ENCODE assay signal across 16 cellular contexts in the genomic region with DNA sequence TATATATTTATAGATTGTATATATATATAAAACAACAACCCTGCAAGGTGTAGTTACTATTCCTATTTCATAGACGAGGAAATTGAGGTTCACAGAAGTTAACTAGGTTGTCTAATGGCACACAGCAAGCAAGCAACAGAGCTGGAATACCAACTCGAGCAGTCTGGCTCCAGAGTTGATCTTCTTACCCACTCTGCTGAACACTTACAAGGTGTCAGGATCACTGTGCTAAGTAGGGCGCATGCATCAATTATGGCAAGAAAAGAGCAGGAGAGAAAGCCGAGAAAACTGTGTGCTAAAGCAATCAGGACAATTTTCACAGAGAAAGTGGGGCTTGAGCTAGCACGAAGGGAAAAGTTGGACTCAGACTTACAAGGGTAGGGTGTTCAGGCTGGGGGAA. TPM values are rescaled to one million over a fixed set of nuclear protein-coding genes. Genes with fewer than 3 reads are reported as not detected.
DNase-seq lines count a peak whose midpoint lies in the region; ATAC-seq, FAIRE-seq and TF ChIP-seq lines count a peak whose summit lies in the region.
"Had no signal": no experiment of that assay in that cellular context is flagged by ENCODE, and none has a peak within 500 bp of the region (broad histone marks: within the 10 kb centered on the region; RNA-seq: fewer than 3 reads in every experiment).

No MANE protein-coding gene starts in this region.

- peaks cover 11 to 32% of the 10 kb centered on the region in 2 donors for H3K27me3 Mint-ChIP-seq in stimulated activated naive B cell treated with anti-CD40 and anti-IgM and Interleukin-4, amounts not matched to agents 10 μg/mL and 1 μg/mL and 100 μg/mL, for 72 hours

- TF ChIP-seq CTCF in WERI-Rb-1 (IDR thresholded peaks at IDR 0.05; ENCODE audit: low read depth, low read length) (no peak), kidney (IDR thresholded peaks at IDR 0.05; ENCODE audit: borderline replicate concordance, extremely low read depth, insufficient read depth) (no peak)

- H3K9ac ChIP-seq in kidney (ENCODE audit: low read length in 2 of 2), result no peak overlapping the region

- intact Hi-C loops in kidney (cut with DNase I) (no loop called here), right cardiac atrium (cut with DNase I) (loop anchor here (2.0 to 10.0 kb wide), 3 partner anchors 53 to 61 kb away; no protein-coding TSS in a partner anchor)

- H3K4me3 ChIP-seq in WERI-Rb-1 (ENCODE audit: low read depth, low read length) (no peak overlapping the region), kidney (ENCODE audit: low read length in 2 of 2) (no peak overlapping the region), right cardiac atrium (ENCODE audit: low read length) (no peak overlapping the region)

- H3K27ac ChIP-seq in WERI-Rb-1, result no peak overlapping the region
- no peak overlapping the region for H3K27ac ChIP-seq in kidney (ENCODE audit: low read depth in 2 of 2, low read length in 2 of 2)
- H3K27ac ChIP-seq in right cardiac atrium (ENCODE audit: low read length), result no peak overlapping the region
- H3K27ac ChIP-seq: C4-2B had no signal

- H3K27me3 ChIP-seq in WERI-Rb-1 (ENCODE audit: insufficient read depth, low read depth, severe bottlenecking) (no peaks in the 10 kb centered on the region), right cardiac atrium (ENCODE audit: control insufficient read depth, insufficient read depth) (no peaks in the 10 kb centered on the region)

- H3K4me1 ChIP-seq in kidney (ENCODE audit: control insufficient read depth in 1 of 2, insufficient read depth in 1 of 2, low read depth in 1 of 2, low read length in 2 of 2) (peaks cover 0 to 2% of the 10 kb centered on the region in 2 donors), right cardiac atrium (ENCODE audit: control insufficient read depth, insufficient read depth, low read length) (peaks cover 2% of the 10 kb centered on the region)

- peaks cover 1 to 9% of the 10 kb centered on the region in 2 donors for H3K9me3 Mint-ChIP-seq in stimulated activated naive B cell treated with anti-CD40 and anti-IgM and Interleukin-4, amounts not matched to agents 10 μg/mL and 1 μg/mL and 100 μg/mL, for 72 hours
- H3K9me3 Mint-ChIP-seq: CD8-positive, alpha-beta T cell; H9 had no signal

- ATAC-seq in right cardiac atrium, result no peak
- ATAC-seq in stimulated activated naive B cell treated with anti-CD40 and anti-IgM and Interleukin-4, amounts not matched to agents 10 μg/mL and 1 μg/mL and 100 μg/mL, for 72 hours (replicated peaks), result no peak
- ATAC-seq: CD8-positive, alpha-beta T cell; HCT116 had no signal

- DNase-seq in HTR-8/SVneo (ENCODE audit: insufficient read length, low spot score), result no peak
- DNase-seq in WERI-Rb-1, result peak; percentile 17
- DNase-seq in occipital lobe (lab: John Stamatoyannopoulos, UW), result peak; percentile 6
- no peak for DNase-seq in kidney
- DNase-seq in right cardiac atrium, result no peak
- no peak for DNase-seq in stimulated activated naive B cell treated with anti-CD40 and anti-IgM and Interleukin-4, amounts not matched to agents 10 μg/mL and 1 μg/mL and 100 μg/mL, for 72 hours
- DNase-seq: Caco-2; CD4-positive, CD25-positive, alpha-beta regulatory T cell; CD8-positive, alpha-beta T cell; DMS153; DND-41; H9 had no signal

- H3K4me1 Mint-ChIP-seq in stimulated activated naive B cell treated with anti-CD40 and anti-IgM and Interleukin-4, amounts not matched to agents 10 μg/mL and 1 μg/mL and 100 μg/mL, for 72 hours, result no peaks in the 10 kb centered on the region
- H3K4me1 Mint-ChIP-seq: CD4-positive, CD25-positive, alpha-beta regulatory T cell had no signal

- peak; percentile 49 for FAIRE-seq in HTR-8/SVneo (lab: Jason Lieb, UNC)
- no peak for FAIRE-seq in kidney (lab: Jason Lieb, UNC)
- FAIRE-seq: G401.6, GM12892 had no signal

- WGBS in right cardiac atrium, result 80% methylated on average over 5 of the region's 5 CpGs

- H3K27ac Mint-ChIP-seq in stimulated activated naive B cell treated with anti-CD40 and anti-IgM and Interleukin-4, amounts not matched to agents 10 μg/mL and 1 μg/mL and 100 μg/mL, for 72 hours, result no peak overlapping the region
- H3K27ac Mint-ChIP-seq: CD4-positive, CD25-positive, alpha-beta regulatory T cell; CD8-positive, alpha-beta T cell had no signal

- no peak overlapping the region for H3K4me3 Mint-ChIP-seq in stimulated activated naive B cell treated with anti-CD40 and anti-IgM and Interleukin-4, amounts not matched to agents 10 μg/mL and 1 μg/mL and 100 μg/mL, for 72 hours
- H3K4me3 Mint-ChIP-seq: CD4-positive, CD25-positive, alpha-beta regulatory T cell; CD8-positive, alpha-beta T cell; H9 had no signal

- H3K9me3 ChIP-seq in WERI-Rb-1 (ENCODE audit: severe bottlenecking) (peaks cover 2% of the 10 kb centered on the region), kidney (ENCODE audit: control insufficient read depth in 1 of 2, low read length in 2 of 2) (no peaks in the 10 kb centered on the region), right cardiac atrium (ENCODE audit: control insufficient read depth, low read length) (no peaks in the 10 kb centered on the region)
- H3K9me3 ChIP-seq: Caco-2 had no signal

- H3K36me3 Mint-ChIP-seq in stimulated activated naive B cell treated with anti-CD40 and anti-IgM and Interleukin-4, amounts not matched to agents 10 μg/mL and 1 μg/mL and 100 μg/mL, for 72 hours, result no peaks in the 10 kb centered on the region
- H3K36me3 Mint-ChIP-seq: CD4-positive, CD25-positive, alpha-beta regulatory T cell; CD8-positive, alpha-beta T cell had no signal

- H3K36me3 ChIP-seq in WERI-Rb-1 (no peaks in the 10 kb centered on the region), kidney (ENCODE audit: control insufficient read depth in 1 of 2, insufficient read depth in 2 of 2, low read length in 2 of 2) (no peaks in the 10 kb centered on the region)

RNA-seq across cellular contexts. Expression of gene ARMH4, which starts 15.9 kb away (rescaled TPM):
- total RNA-seq in occipital lobe, result 99.4 TPM
- total RNA-seq in kidney, result 4.9 TPM
- 14.2 TPM for polyA plus RNA-seq in kidney (ENCODE audit: insufficient read depth, low read depth, low replicate concordance)
- 1 to 10 TPM; 5.4 to 9.9 (median 8.4) TPM for total RNA-seq in right cardiac atrium
- 2.1 TPM for polyA plus RNA-seq in right cardiac atrium
- total RNA-seq: CD8-positive, alpha-beta T cell had no signal

RNA-seq across cellular contexts. Expression of gene ACTR10, which starts 32.1 kb away (rescaled TPM):
- total RNA-seq in occipital lobe (144 TPM), kidney (68.1 TPM), right cardiac atrium (10 to 100 TPM; 71.3 to 80.1 (median 74.3) TPM)
- polyA plus RNA-seq in kidney (ENCODE audit: insufficient read depth, low read depth, low replicate concordance) (96.6 TPM), right cardiac atrium (130 TPM)

Comparison
In these comparisons a context has a peak if more than half of its experiments do, and no peak if none do; other contexts are left out.
1. DNase-seq: peak in WERI-Rb-1 (single experiment) and occipital lobe (single experiment); none in HTR-8/SVneo (single experiment), kidney (single experiment), right cardiac atrium (0 of 3) and stimulated activated naive B cell treated with anti-CD40 and anti-IgM and Interleukin-4, amounts not matched to agents 10 μg/mL and 1 μg/mL and 100 μg/mL, for 72 hours (single experiment).